Comparison of ENCODE assay signal across 8 cellular contexts in genomic region chr3:14126017-14126902, GRCh38. TPM values are rescaled to one million over a fixed set of nuclear protein-coding genes. Genes with fewer than 3 reads are reported as not detected.
A peak's percentile ranks its signal among the peaks of the same experiment; 100 is the strongest.
DNase-seq lines count a peak whose midpoint lies in the region; ATAC-seq and TF ChIP-seq lines count a peak whose summit lies in the region.

No MANE protein-coding gene starts in this region.

- no peak overlapping the region for H2AFZ ChIP-seq in smooth muscle cell (ENCODE audit: low read depth)

- H3K27me3 ChIP-seq in right atrium auricular region: no peaks in the 10 kb centered on the region
- H3K27me3 ChIP-seq in smooth muscle cell (ENCODE audit: low read depth): no peaks in the 10 kb centered on the region

- peak overlapping the region; percentile 92 for H3K4me2 ChIP-seq in smooth muscle cell

- POLR2A ChIA-PET in activated CD4-positive, alpha-beta memory T cell treated with anti-CD3 and anti-CD28 coated beads for 36 hours (lab: Charles Lee): interaction anchor here (1.3 to 4.8 kb wide), 4 partner anchors 9 to 52 kb away, joined by 4 to 52 read pairs (median 30); partner anchors contain the start of genes LSM3 and XPC

- no peaks in the 10 kb centered on the region for H3K9me3 ChIP-seq in right atrium auricular region
- H3K9me3 ChIP-seq in smooth muscle cell (replicated peaks; ENCODE audit: low read depth): no peaks in the 10 kb centered on the region

- ATAC-seq in HG03159 (IDR thresholded peaks at IDR 0.05; ENCODE audit: unreplicated experiment): no peak

- H3K9ac ChIP-seq in smooth muscle cell (ENCODE audit: low read depth): peak overlapping the region; percentile 53

- peaks cover 51% of the 10 kb centered on the region for H3K4me1 Mint-ChIP-seq in activated CD4-positive, alpha-beta memory T cell treated with anti-CD3 and anti-CD28 coated beads for 36 hours (ENCODE audit: low read depth)

- H3K79me2 ChIP-seq in smooth muscle cell (ENCODE audit: low read depth): peaks cover 46% of the 10 kb centered on the region

- TF ChIP-seq CTCF in HFF-Myc (IDR thresholded peaks at IDR 0.05; ENCODE audit: low read depth, low read length, missing control alignments): no peak
- TF ChIP-seq CTCF in right atrium auricular region (IDR thresholded peaks at IDR 0.05): no peak
- no peak for TF ChIP-seq CTCF in smooth muscle cell (IDR thresholded peaks at IDR 0.05; ENCODE audit: borderline replicate concordance, insufficient read depth, poor library complexity, severe bottlenecking)

- H3K4me3 ChIP-seq in HFF-Myc (replicated peaks; ENCODE audit: low read depth, low read length): peak overlapping the region; percentile 93
- H3K4me3 ChIP-seq in right atrium auricular region: peak overlapping the region; percentile 82 to 86
- peak overlapping the region; percentile 82 for H3K4me3 ChIP-seq in smooth muscle cell

- H3K9me3 Mint-ChIP-seq in activated CD4-positive, alpha-beta memory T cell treated with anti-CD3 and anti-CD28 coated beads for 36 hours: no peaks in the 10 kb centered on the region

- H3K27me3 Mint-ChIP-seq in activated CD4-positive, alpha-beta memory T cell treated with anti-CD3 and anti-CD28 coated beads for 36 hours: no peaks in the 10 kb centered on the region

- intact Hi-C loops in activated CD4-positive, alpha-beta memory T cell treated with anti-CD3 and anti-CD28 coated beads for 36 hours (cut with micrococcal nuclease): loop anchor here (1.0 kb wide), 1 partner anchor 230 kb away; no protein-coding TSS in a partner anchor

- CTCF ChIA-PET in activated CD4-positive, alpha-beta memory T cell treated with anti-CD3 and anti-CD28 coated beads for 36 hours (lab: Charles Lee): interaction anchor here (1.2 to 3.5 kb wide), 6 partner anchors 18 to 469 kb away, joined by 4 to 21 read pairs (median 12); partner anchors contain the start of genes LSM3 and XPC

- peaks cover 0 to 42% of the 10 kb centered on the region in 2 donors for H3K4me1 ChIP-seq in right atrium auricular region
- peaks cover 16% of the 10 kb centered on the region for H3K4me1 ChIP-seq in smooth muscle cell (ENCODE audit: low read depth)

- H3K27ac ChIP-seq in right atrium auricular region: peak overlapping the region; percentile 94 to 99
- H3K27ac ChIP-seq in smooth muscle cell (ENCODE audit: low read depth): peak overlapping the region; percentile 85

- H3K36me3 ChIP-seq in right atrium auricular region (peaks cover 36% of the 10 kb centered on the region), smooth muscle cell (ENCODE audit: low read depth) (peaks cover 3% of the 10 kb centered on the region)

- H3F3A ChIP-seq in smooth muscle cell (ENCODE audit: low read depth): peaks cover 4% of the 10 kb centered on the region

- H4K20me1 ChIP-seq in smooth muscle cell (ENCODE audit: low read depth): peaks cover 52% of the 10 kb centered on the region

- DNase-seq in HFF-Myc (ENCODE audit: extremely low read depth, low read depth) (no peak), right atrium auricular region (ENCODE audit: low spot score) (peak; percentile 42), smooth muscle cell (lab: John Stamatoyannopoulos, UW; ENCODE audit: unreplicated experiment) (no peak), COLO829 (ENCODE audit: low spot score) (no peak), AG08395 (ENCODE audit: low spot score) (no peak), NCI-H1092 (lab: John Stamatoyannopoulos, UW) (no peak)
- DNase-seq in activated CD4-positive, alpha-beta memory T cell treated with anti-CD3 and anti-CD28 coated beads for 36 hours: no peak

- peaks cover 37% of the 10 kb centered on the region for H3K36me3 Mint-ChIP-seq in activated CD4-positive, alpha-beta memory T cell treated with anti-CD3 and anti-CD28 coated beads for 36 hours

- H3K27ac Mint-ChIP-seq in activated CD4-positive, alpha-beta memory T cell treated with anti-CD3 and anti-CD28 coated beads for 36 hours: peak overlapping the region; percentile 86

- 64% methylated on average over 11 of the region's 11 CpGs for WGBS in smooth muscle cell (ENCODE audit: low lambda C conversion rate)

- peak overlapping the region; percentile 85 for H3K4me3 Mint-ChIP-seq in activated CD4-positive, alpha-beta memory T cell treated with anti-CD3 and anti-CD28 coated beads for 36 hours

RNA-seq across cellular contexts. Expression of gene TMEM43, which starts 1.4 kb away (rescaled TPM):
- 10 to 100 TPM; 31.0 to 32.4 TPM for total RNA-seq in activated CD4-positive, alpha-beta memory T cell treated with anti-CD3 and anti-CD28 coated beads for 36 hours
- 100 to 1,000 TPM in 1 of 2 donors, 10 to 100 TPM in 1; 91.8 to 142 TPM for total RNA-seq in right atrium auricular region
- 76.8 and 81.1 TPM in 2 replicates for total RNA-seq in smooth muscle cell
- polyA plus RNA-seq in smooth muscle cell: 59.0 and 60.1 TPM in 2 replicates

RNA-seq across cellular contexts. Expression of gene CHCHD4, which starts 1.6 kb away (rescaled TPM):
- 10 to 100 TPM; 17.5 to 19.2 TPM for total RNA-seq in activated CD4-positive, alpha-beta memory T cell treated with anti-CD3 and anti-CD28 coated beads for 36 hours
- total RNA-seq in right atrium auricular region (10 to 100 TPM; 24.3 to 32.3 TPM), smooth muscle cell (8.7 and 11.2 TPM in 2 replicates)
- 9.5 and 12.0 TPM in 2 replicates for polyA plus RNA-seq in smooth muscle cell

RNA-seq across cellular contexts. Expression of gene XPC, which starts 52.1 kb away (rescaled TPM):
- 10 to 100 TPM; 27.8 to 31.6 TPM for total RNA-seq in activated CD4-positive, alpha-beta memory T cell treated with anti-CD3 and anti-CD28 coated beads for 36 hours
- 10 to 100 TPM; 15.7 to 18.3 TPM for total RNA-seq in right atrium auricular region
- total RNA-seq in smooth muscle cell: 20.9 and 31.1 TPM in 2 replicates
- 23.8 and 28.1 TPM in 2 replicates for polyA plus RNA-seq in smooth muscle cell

RNA-seq across cellular contexts. Expression of gene LSM3, which starts 52.4 kb away (rescaled TPM):
- total RNA-seq in activated CD4-positive, alpha-beta memory T cell treated with anti-CD3 and anti-CD28 coated beads for 36 hours: 10 to 100 TPM; 22.1 to 22.9 TPM
- total RNA-seq in right atrium auricular region (10 to 100 TPM; 15.0 to 15.4 TPM), smooth muscle cell (18.3 and 22.6 TPM in 2 replicates)
- 31.0 and 31.9 TPM in 2 replicates for polyA plus RNA-seq in smooth muscle cell
